In the genomic region with DNA sequence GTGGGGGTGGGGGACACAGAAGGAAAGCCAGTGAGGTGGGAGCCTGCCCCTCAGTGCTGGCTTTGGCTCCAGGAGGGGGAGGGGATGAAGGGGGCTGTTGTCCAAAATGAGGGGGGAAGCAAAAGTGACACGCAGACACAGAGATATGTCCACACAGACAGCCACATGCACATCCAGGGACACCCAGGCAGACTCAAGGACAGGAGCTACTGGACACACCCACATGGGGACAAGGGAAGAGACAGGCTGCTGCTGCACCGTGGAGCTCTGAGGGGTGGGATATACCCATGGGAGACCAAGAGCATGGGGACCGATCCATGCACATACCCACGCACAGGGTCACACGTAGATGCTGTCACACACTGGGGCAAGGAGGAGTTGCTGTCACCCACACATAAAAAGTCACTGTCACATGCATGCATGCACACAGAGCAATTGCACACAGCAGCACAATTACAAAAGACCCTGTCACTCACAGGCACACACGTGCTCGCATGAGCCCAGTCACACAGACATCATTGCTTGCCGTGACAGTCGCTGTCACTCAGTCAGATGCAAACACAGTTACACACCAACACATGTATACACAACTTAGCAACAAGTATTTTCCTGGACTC, we compare ENCODE assay signal across 6 cellular contexts.
A peak's percentile ranks its signal among the peaks of the same experiment; 100 is the strongest.
DNase-seq lines count a peak whose midpoint lies in the region; ATAC-seq and TF ChIP-seq lines count a peak whose summit lies in the region.

No MANE protein-coding gene starts in this region.

- peaks cover 41% of the 10 kb centered on the region for H3K27me3 ChIP-seq in DOHH2 (ENCODE audit: control insufficient read depth, low read length)

- no peaks in the 10 kb centered on the region for H3K27me3 Mint-ChIP-seq in activated naive CD4-positive, alpha-beta T cell treated with anti-CD3 and anti-CD28 coated beads, Interleukin-2, amount 50 U/mL, for 24 hours

- H3K4me1 ChIP-seq in DOHH2 (ENCODE audit: control insufficient read depth, low read length), result peaks cover 44% of the 10 kb centered on the region

- peak overlapping the region; percentile 31 for H3K27ac Mint-ChIP-seq in activated naive CD4-positive, alpha-beta T cell treated with anti-CD3 and anti-CD28 coated beads, Interleukin-2, amount 50 U/mL, for 24 hours

- DNase-seq in medulla oblongata (ENCODE audit: extremely low spot score) (peak; percentile 70), AG20443 (ENCODE audit: low spot score) (no peak)

- H3K36me3 Mint-ChIP-seq in activated naive CD4-positive, alpha-beta T cell treated with anti-CD3 and anti-CD28 coated beads, Interleukin-2, amount 50 U/mL, for 24 hours, result no peaks in the 10 kb centered on the region

- no peaks in the 10 kb centered on the region for H3F3A ChIP-seq in DOHH2 (ENCODE audit: control insufficient read depth, insufficient read depth)

- H3K4me3 ChIP-seq in DOHH2 (ENCODE audit: low read length), result peak overlapping the region; percentile 87

- no peak for TF ChIP-seq CTCF in DOHH2 (IDR thresholded peaks at IDR 0.05; ENCODE audit: low read depth, low read length, poor library complexity, severe bottlenecking)

- no peaks in the 10 kb centered on the region for H3K9me3 Mint-ChIP-seq in activated naive CD4-positive, alpha-beta T cell treated with anti-CD3 and anti-CD28 coated beads, Interleukin-2, amount 50 U/mL, for 24 hours

- ATAC-seq in HG03460 (IDR thresholded peaks at IDR 0.05; ENCODE audit: unreplicated experiment) (no peak), HG03196 (IDR thresholded peaks at IDR 0.05; ENCODE audit: unreplicated experiment) (no peak)

- no peaks in the 10 kb centered on the region for H3K36me3 ChIP-seq in DOHH2 (ENCODE audit: control insufficient read depth, low read length)

- peak overlapping the region; percentile 86 for H3K4me2 ChIP-seq in DOHH2 (ENCODE audit: low read length)

- no peaks in the 10 kb centered on the region for H3K9me3 ChIP-seq in DOHH2 (ENCODE audit: control insufficient read depth, insufficient read depth, low read length)

- no peak overlapping the region for H3K27ac ChIP-seq in DOHH2 (ENCODE audit: low read depth, low read length)

- H3K79me2 ChIP-seq in DOHH2 (ENCODE audit: control insufficient read depth, low read length), result no peaks in the 10 kb centered on the region

- H3K9me2 ChIP-seq in DOHH2 (replicated peaks; ENCODE audit: control insufficient read depth, low read length), result no peaks in the 10 kb centered on the region

- no peaks in the 10 kb centered on the region for H4K20me1 ChIP-seq in DOHH2 (ENCODE audit: control insufficient read depth, insufficient read depth, low read depth, low read length)

- H3K4me1 Mint-ChIP-seq in activated naive CD4-positive, alpha-beta T cell treated with anti-CD3 and anti-CD28 coated beads, Interleukin-2, amount 50 U/mL, for 24 hours, result peaks cover 63% of the 10 kb centered on the region

- H3K4me3 Mint-ChIP-seq in activated naive CD4-positive, alpha-beta T cell treated with anti-CD3 and anti-CD28 coated beads, Interleukin-2, amount 50 U/mL, for 24 hours, result peak overlapping the region; percentile 85
